Comparison of ENCODE assay signal across 2 cellular contexts in genomic region chr1:160158534-160158933, GRCh38.
TF ChIP-seq lines count a peak whose summit lies in the region.

No MANE protein-coding gene starts in this region.

TF ChIP-seq in GM23338, 12 proteins besides CTCF, POLR2A, EP300 and RAD21:
- TF ChIP-seq EZH2phosphoT487 (IDR thresholded peaks at IDR 0.05; ENCODE audit: unreplicated experiment) (no peak), JUNB (IDR thresholded peaks at IDR 0.05; ENCODE audit: unreplicated experiment) (no peak), ZNF331 (CRISPR knock-in tag; IDR thresholded peaks at IDR 0.05; ENCODE audit: low read depth) (no peak), CREB1 (CRISPR knock-in tag; IDR thresholded peaks at IDR 0.05; ENCODE audit: low read depth) (no peak)

TF ChIP-seq in K562, 482 proteins besides CTCF, POLR2A, EP300 and RAD21:
- TF ChIP-seq, protein P1, sequence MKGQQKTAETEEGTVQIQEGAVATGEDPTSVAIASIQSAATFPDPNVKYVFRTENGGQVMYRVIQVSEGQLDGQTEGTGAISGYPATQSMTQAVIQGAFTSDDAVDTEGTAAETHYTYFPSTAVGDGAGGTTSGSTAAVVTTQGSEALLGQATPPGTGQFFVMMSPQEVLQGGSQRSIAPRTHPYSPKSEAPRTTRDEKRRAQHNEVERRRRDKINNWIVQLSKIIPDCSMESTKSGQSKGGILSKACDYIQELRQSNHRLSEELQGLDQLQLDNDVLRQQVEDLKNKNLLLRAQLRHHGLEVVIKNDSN (CRISPR knock-in tag; IDR thresholded peaks at IDR 0.05) = no peak; the same call in 1 of the 2 replicates
- TF ChIP-seq RAD51 (IDR thresholded peaks at IDR 0.05; ENCODE audit: borderline replicate concordance, low read depth) = peak; percentile 69
- TF ChIP-seq USF2 (CRISPR knock-in tag; IDR thresholded peaks at IDR 0.05) = peak; percentile 34; the same call in 1 of the 2 replicates
- TF ChIP-seq CBFA2T2 (conservative IDR thresholded peaks at IDR 0.05) = 0 out of 2 replicates have a peak, but pooled peaks have one; percentile 27
- TF ChIP-seq TOE1 (IDR thresholded peaks at IDR 0.05; ENCODE audit: borderline replicate concordance) = peak; percentile 49; the same call in 1 of the 2 replicates
- no peak for TF ChIP-seq TOE1 (CRISPR knock-in tag; IDR thresholded peaks at IDR 0.05; ENCODE audit: borderline replicate concordance, low read depth)
- no peak for TF ChIP-seq TCF15 (CRISPR knock-in tag; IDR thresholded peaks at IDR 0.05)
- TF ChIP-seq TFE3 (CRISPR knock-in tag; IDR thresholded peaks at IDR 0.05) = peak; percentile 68
- TF ChIP-seq THRAP3 (IDR thresholded peaks at IDR 0.05; ENCODE audit: borderline replicate concordance) = no peak
